ENCODE assay signal across 17 cellular contexts in the genomic region with DNA sequence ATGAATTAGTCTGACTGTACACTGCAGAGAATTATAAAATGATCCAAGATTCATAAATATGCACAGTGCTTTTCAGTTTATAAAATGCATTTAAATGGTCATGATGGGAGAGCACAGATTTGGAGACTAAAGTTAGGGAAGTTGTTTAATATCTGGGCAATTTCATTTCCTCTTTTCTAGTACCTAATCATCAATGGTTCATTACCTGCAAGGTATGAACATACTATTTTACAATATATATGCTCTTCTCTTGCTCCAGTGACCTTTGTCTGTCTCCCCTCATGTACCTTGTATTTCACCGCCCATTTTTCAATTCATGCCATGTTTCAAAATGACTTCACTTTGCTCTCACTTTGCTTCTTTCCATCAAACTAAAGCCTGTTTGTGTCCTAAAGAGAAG.
DNase-seq lines count a peak whose midpoint lies in the region; ATAC-seq, FAIRE-seq and TF ChIP-seq lines count a peak whose summit lies in the region.
"Had no signal": no experiment of that assay in that cellular context is flagged by ENCODE, and none has a peak within 500 bp of the region (broad histone marks: within the 10 kb centered on the region; RNA-seq: fewer than 3 reads in every experiment).

No MANE protein-coding gene starts in this region.

- 100% methylated on average over 1 of the region's 1 CpG for WGBS in smooth muscle cell (ENCODE audit: low lambda C conversion rate)

- H3K4me1 Mint-ChIP-seq in stimulated activated naive B cell treated with anti-CD40 and anti-IgM and Interleukin-4, amounts not matched to agents 10 μg/mL and 1 μg/mL and 100 μg/mL, for 72 hours: peaks cover 8 to 21% of the 10 kb centered on the region in 2 donors
- peaks cover 6% of the 10 kb centered on the region for H3K4me1 Mint-ChIP-seq in mesothelial cell of epicardium

- H3K4me3 ChIP-seq in smooth muscle cell: no peak overlapping the region
- H3K4me3 ChIP-seq: HAP-1 had no signal

- H3K36me3 ChIP-seq in smooth muscle cell (ENCODE audit: low read depth): no peaks in the 10 kb centered on the region
- H3K36me3 ChIP-seq: HAP-1 had no signal

- no peaks in the 10 kb centered on the region for H3K79me2 ChIP-seq in smooth muscle cell (ENCODE audit: low read depth)

- peak; percentile 64 for ATAC-seq in HG03103 (IDR thresholded peaks at IDR 0.05; ENCODE audit: low read depth, unreplicated experiment)
- ATAC-seq in stimulated activated naive B cell treated with anti-CD40 and anti-IgM and Interleukin-4, amounts not matched to agents 10 μg/mL and 1 μg/mL and 100 μg/mL, for 72 hours (replicated peaks): peak; percentile 61 to 67
- no peak for ATAC-seq in HG02678 (IDR thresholded peaks at IDR 0.05; ENCODE audit: unreplicated experiment)

- peak; percentile 20 for FAIRE-seq in GM12891 (lab: Jason Lieb, UNC)
- FAIRE-seq: A204.1, GM19239, H1 had no signal

- H3K36me3 Mint-ChIP-seq in stimulated activated naive B cell treated with anti-CD40 and anti-IgM and Interleukin-4, amounts not matched to agents 10 μg/mL and 1 μg/mL and 100 μg/mL, for 72 hours: no peaks in the 10 kb centered on the region
- H3K36me3 Mint-ChIP-seq in mesothelial cell of epicardium: no peaks in the 10 kb centered on the region

- H3K4me3 Mint-ChIP-seq in stimulated activated naive B cell treated with anti-CD40 and anti-IgM and Interleukin-4, amounts not matched to agents 10 μg/mL and 1 μg/mL and 100 μg/mL, for 72 hours: no peak overlapping the region
- no peak overlapping the region for H3K4me3 Mint-ChIP-seq in mesothelial cell of epicardium
- H3K4me3 Mint-ChIP-seq: B cell; CD4-positive, alpha-beta T cell had no signal

- H3K27me3 ChIP-seq in smooth muscle cell (ENCODE audit: low read depth): no peaks in the 10 kb centered on the region

- H3K9ac ChIP-seq in smooth muscle cell (ENCODE audit: low read depth): no peak overlapping the region

- H2AFZ ChIP-seq in smooth muscle cell (ENCODE audit: low read depth): no peak overlapping the region

- H3K27ac Mint-ChIP-seq in stimulated activated naive B cell treated with anti-CD40 and anti-IgM and Interleukin-4, amounts not matched to agents 10 μg/mL and 1 μg/mL and 100 μg/mL, for 72 hours: no peak overlapping the region
- H3K27ac Mint-ChIP-seq in mesothelial cell of epicardium: no peak overlapping the region
- H3K27ac Mint-ChIP-seq: B cell; CD4-positive, alpha-beta T cell had no signal

- peaks cover 0 to 12% of the 10 kb centered on the region in 2 donors for H3K27me3 Mint-ChIP-seq in stimulated activated naive B cell treated with anti-CD40 and anti-IgM and Interleukin-4, amounts not matched to agents 10 μg/mL and 1 μg/mL and 100 μg/mL, for 72 hours
- H3K27me3 Mint-ChIP-seq in mesothelial cell of epicardium (ENCODE audit: low read depth): no peaks in the 10 kb centered on the region
- H3K27me3 Mint-ChIP-seq: CD4-positive, alpha-beta T cell had no signal

- H4K20me1 ChIP-seq in smooth muscle cell (ENCODE audit: low read depth): no peaks in the 10 kb centered on the region

- H3K4me2 ChIP-seq in smooth muscle cell: no peak overlapping the region

- peak overlapping the region; percentile 20 for H3K27ac ChIP-seq in caudate nucleus (ENCODE audit: low read depth, low read length)
- no peak overlapping the region for H3K27ac ChIP-seq in smooth muscle cell (ENCODE audit: low read depth)

- no peak for TF ChIP-seq POLR2A in GM12891 (IDR thresholded peaks at IDR 0.05; ENCODE audit: low read depth, low read length)

- DNase-seq in GM12891 (ENCODE audit: insufficient read length, low spot score) (no peak), caudate nucleus (lab: John Stamatoyannopoulos, UW) (no peak), mesothelial cell of epicardium (ENCODE audit: low spot score in 2 of 2, unreplicated experiment in 2 of 2) (no peak), smooth muscle cell (lab: John Stamatoyannopoulos, UW; ENCODE audit: unreplicated experiment) (no peak)
- no peak for DNase-seq in stimulated activated naive B cell treated with anti-CD40 and anti-IgM and Interleukin-4, amounts not matched to agents 10 μg/mL and 1 μg/mL and 100 μg/mL, for 72 hours
- DNase-seq: C1 segment of cervical spinal cord; Calu3; CD4-positive, alpha-beta T cell; DMS 273 treated with DMSO at 0.1 percent for 48 hours; IMR-90 had no signal

- H3F3A ChIP-seq in smooth muscle cell (ENCODE audit: low read depth): no peaks in the 10 kb centered on the region

- TF ChIP-seq CTCF in mesothelial cell of epicardium (IDR thresholded peaks at IDR 0.05; ENCODE audit: unreplicated experiment) (no peak), smooth muscle cell (IDR thresholded peaks at IDR 0.05; ENCODE audit: borderline replicate concordance, insufficient read depth, poor library complexity, severe bottlenecking) (no peak)

- no peaks in the 10 kb centered on the region for H3K9me3 ChIP-seq in smooth muscle cell (replicated peaks; ENCODE audit: low read depth)
- H3K9me3 ChIP-seq: HAP-1 had no signal

- H3K9me3 Mint-ChIP-seq in stimulated activated naive B cell treated with anti-CD40 and anti-IgM and Interleukin-4, amounts not matched to agents 10 μg/mL and 1 μg/mL and 100 μg/mL, for 72 hours: peaks cover 0 to 1% of the 10 kb centered on the region in 2 donors
- H3K9me3 Mint-ChIP-seq in mesothelial cell of epicardium: peaks cover 11% of the 10 kb centered on the region
- H3K9me3 Mint-ChIP-seq: CD4-positive, alpha-beta T cell had no signal

- no peaks in the 10 kb centered on the region for H3K4me1 ChIP-seq in smooth muscle cell (ENCODE audit: low read depth)
- H3K4me1 ChIP-seq: HAP-1 had no signal

TF ChIP-seq in GM12891, 5 proteins besides CTCF, POLR2A, EP300 and RAD21:
- TF ChIP-seq POU2F2 (IDR thresholded peaks at IDR 0.05; ENCODE audit: low read depth, low read length) (no peak), SPI1 (IDR thresholded peaks at IDR 0.05; ENCODE audit: low read depth, low read length) (peak; percentile 76)
